Comparison of ENCODE assay signal across 8 cellular contexts in the genomic region with DNA sequence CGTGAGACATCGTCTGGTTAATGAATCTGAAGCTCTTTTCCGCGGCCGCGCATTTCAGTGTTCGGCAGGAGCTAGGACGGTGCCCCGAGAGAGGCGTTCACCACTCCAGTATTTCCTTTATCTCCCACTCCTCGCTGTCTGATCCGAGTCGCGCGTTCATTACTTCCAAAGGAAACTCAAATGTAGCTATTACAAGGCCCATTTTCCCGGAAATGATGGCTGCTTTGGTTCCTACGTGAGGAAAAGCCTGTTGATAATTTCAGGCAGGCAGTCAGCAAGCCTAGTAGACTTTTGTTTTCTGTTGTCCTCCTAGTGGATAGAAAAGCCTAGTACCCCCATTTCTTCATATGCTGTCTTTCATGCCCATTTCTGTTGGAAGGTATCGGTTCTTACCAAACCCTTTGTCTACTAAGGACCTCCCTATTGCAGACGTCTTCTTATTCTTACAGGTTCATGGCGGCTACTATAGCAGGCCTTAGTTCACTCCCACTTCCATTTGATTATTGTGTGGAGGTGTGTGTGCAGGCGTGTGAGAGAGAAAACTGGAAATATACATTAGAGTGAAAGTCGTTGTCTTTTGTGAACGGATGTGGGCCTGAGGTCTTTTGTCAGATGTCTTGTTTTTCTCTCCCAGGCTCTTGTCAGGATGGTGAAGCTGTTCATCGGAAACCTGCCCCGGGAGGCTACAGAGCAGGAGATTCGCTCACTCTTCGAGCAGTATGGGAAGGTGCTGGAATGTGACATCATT.
DNase-seq lines count a peak whose midpoint lies in the region; ATAC-seq and TF ChIP-seq lines count a peak whose summit lies in the region.

No MANE protein-coding gene starts in this region.

- H3K36me3 ChIP-seq in effector memory CD4-positive, alpha-beta T cell (ENCODE audit: control insufficient read depth, insufficient read depth, low read length): peaks cover 37% of the 10 kb centered on the region
- H3K36me3 ChIP-seq in mucosa of stomach (ENCODE audit: control insufficient read depth, insufficient read depth, low read length): peaks cover 10% of the 10 kb centered on the region

- H3K9ac ChIP-seq in mucosa of stomach (ENCODE audit: low read length): peak overlapping the region; percentile 96

- DNase-seq in ACHN: peak; percentile 46
- DNase-seq in effector memory CD4-positive, alpha-beta T cell: peak in 1 of 3 donors; percentile 27
- DNase-seq in NCI-H2171 (lab: John Stamatoyannopoulos, UW): no peak

- peak; percentile 1; the same call in 2 of the 3 replicates for ATAC-seq in SK-N-SH treated with all-trans-retinoic acid at 6 μM for 48 hours
- ATAC-seq in GM18861 (IDR thresholded peaks at IDR 0.05; ENCODE audit: unreplicated experiment): no peak
- ATAC-seq in GM21381 (IDR thresholded peaks at IDR 0.05; ENCODE audit: unreplicated experiment): no peak

- H3K27me3 ChIP-seq in effector memory CD4-positive, alpha-beta T cell (replicated peaks; ENCODE audit: control insufficient read depth, insufficient read depth, low read length, poor library complexity, severe bottlenecking): no peaks in the 10 kb centered on the region
- H3K27me3 ChIP-seq in mucosa of stomach (ENCODE audit: control insufficient read depth, insufficient read depth, low read length): no peaks in the 10 kb centered on the region

- 0 out of 2 replicates have a peak, but pooled peaks have one; percentile 1 for TF ChIP-seq CTCF in GM12875 (IDR thresholded peaks at IDR 0.05; ENCODE audit: borderline replicate concordance, insufficient read depth, low read depth, low read length)

- peak overlapping the region; percentile 91 for H3K27ac ChIP-seq in effector memory CD4-positive, alpha-beta T cell (ENCODE audit: insufficient read depth, low read length, poor library complexity, severe bottlenecking)

- in situ Hi-C loops in ACHN (cut with HindIII; ENCODE audit: low pct_ligation_motif_present, low pct_unique_long_range_greater_than_20kb, low sequenced_read_pairs): no loop called here

- H3K9me3 ChIP-seq in effector memory CD4-positive, alpha-beta T cell (ENCODE audit: control insufficient read depth, low read length): no peaks in the 10 kb centered on the region
- H3K9me3 ChIP-seq in mucosa of stomach (ENCODE audit: control insufficient read depth, low read length): no peaks in the 10 kb centered on the region

- peak overlapping the region; percentile 75 for H3K4me3 ChIP-seq in GM12875 (ENCODE audit: low read depth, low read length)
- peak overlapping the region; percentile 84 for H3K4me3 ChIP-seq in effector memory CD4-positive, alpha-beta T cell (ENCODE audit: insufficient read depth, low read depth, low read length, poor library complexity, severe bottlenecking)
- H3K4me3 ChIP-seq in mucosa of stomach (ENCODE audit: low read length): peak overlapping the region; percentile 81

- H3K4me1 ChIP-seq in effector memory CD4-positive, alpha-beta T cell (ENCODE audit: control insufficient read depth, insufficient read depth, low read length, poor library complexity, severe bottlenecking): peaks cover 48% of the 10 kb centered on the region
- peaks cover 50% of the 10 kb centered on the region for H3K4me1 ChIP-seq in mucosa of stomach (ENCODE audit: control insufficient read depth, insufficient read depth, low read length)

TF ChIP-seq in SK-N-SH treated with all-trans-retinoic acid at 6 μM for 48 hours, 23 proteins besides CTCF, POLR2A, EP300 and RAD21:
- TF ChIP-seq, protein P1, sequence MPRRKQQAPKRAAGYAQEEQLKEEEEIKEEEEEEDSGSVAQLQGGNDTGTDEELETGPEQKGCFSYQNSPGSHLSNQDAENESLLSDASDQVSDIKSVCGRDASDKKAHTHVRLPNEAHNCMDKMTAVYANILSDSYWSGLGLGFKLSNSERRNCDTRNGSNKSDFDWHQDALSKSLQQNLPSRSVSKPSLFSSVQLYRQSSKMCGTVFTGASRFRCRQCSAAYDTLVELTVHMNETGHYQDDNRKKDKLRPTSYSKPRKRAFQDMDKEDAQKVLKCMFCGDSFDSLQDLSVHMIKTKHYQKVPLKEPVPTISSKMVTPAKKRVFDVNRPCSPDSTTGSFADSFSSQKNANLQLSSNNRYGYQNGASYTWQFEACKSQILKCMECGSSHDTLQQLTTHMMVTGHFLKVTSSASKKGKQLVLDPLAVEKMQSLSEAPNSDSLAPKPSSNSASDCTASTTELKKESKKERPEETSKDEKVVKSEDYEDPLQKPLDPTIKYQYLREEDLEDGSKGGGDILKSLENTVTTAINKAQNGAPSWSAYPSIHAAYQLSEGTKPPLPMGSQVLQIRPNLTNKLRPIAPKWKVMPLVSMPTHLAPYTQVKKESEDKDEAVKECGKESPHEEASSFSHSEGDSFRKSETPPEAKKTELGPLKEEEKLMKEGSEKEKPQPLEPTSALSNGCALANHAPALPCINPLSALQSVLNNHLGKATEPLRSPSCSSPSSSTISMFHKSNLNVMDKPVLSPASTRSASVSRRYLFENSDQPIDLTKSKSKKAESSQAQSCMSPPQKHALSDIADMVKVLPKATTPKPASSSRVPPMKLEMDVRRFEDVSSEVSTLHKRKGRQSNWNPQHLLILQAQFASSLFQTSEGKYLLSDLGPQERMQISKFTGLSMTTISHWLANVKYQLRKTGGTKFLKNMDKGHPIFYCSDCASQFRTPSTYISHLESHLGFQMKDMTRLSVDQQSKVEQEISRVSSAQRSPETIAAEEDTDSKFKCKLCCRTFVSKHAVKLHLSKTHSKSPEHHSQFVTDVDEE (CRISPR knock-in tag; IDR thresholded peaks at IDR 0.05): no peak
- TF ChIP-seq PPARA (CRISPR knock-in tag; IDR thresholded peaks at IDR 0.05; ENCODE audit: borderline replicate concordance): no peak
TF ChIP-seq in SK-N-SH treated with all-trans-retinoic acid at 6 μM for 48 hours: peak in this region for 0.
